7 cellular contexts compared by ENCODE assay signal in the genomic region with DNA sequence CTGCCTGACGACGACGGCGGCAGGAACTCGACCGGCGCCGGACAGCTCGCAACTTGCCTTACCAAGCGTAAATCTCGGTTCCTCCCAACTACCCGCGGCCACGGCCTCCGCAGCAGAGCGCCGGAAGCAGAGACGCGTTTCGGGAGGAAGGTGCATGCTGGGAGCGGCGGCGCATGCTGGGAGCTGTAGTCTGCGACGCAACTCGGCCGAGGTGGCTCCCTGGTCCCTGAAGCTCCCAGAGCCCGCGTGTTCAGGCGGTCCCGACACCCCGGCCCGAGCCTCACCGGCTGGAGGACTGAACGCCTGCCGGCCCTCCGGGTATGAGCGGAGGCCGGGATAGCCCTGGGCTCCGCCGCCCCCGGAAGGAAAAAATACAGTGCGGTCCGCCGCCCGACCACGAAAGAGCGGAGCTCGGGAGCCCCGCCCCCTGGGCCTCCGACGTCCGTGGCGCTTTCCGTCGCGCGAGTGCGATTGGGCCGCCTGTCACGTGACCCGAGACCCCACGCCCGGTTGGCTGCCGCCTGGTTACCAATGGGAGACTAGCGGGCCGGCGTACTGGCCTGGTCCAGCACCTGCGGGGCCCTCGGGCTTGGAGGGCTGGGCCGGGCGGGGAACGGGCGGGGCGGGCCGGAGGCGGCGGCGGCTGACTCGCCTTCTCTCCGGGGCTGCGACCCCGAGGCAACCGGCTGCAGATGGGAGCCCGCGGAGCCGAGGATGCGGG.
A peak's percentile ranks its signal among the peaks of the same experiment; 100 is the strongest.
DNase-seq lines count a peak whose midpoint lies in the region; ATAC-seq, FAIRE-seq and TF ChIP-seq lines count a peak whose summit lies in the region.

A gene with protein sequence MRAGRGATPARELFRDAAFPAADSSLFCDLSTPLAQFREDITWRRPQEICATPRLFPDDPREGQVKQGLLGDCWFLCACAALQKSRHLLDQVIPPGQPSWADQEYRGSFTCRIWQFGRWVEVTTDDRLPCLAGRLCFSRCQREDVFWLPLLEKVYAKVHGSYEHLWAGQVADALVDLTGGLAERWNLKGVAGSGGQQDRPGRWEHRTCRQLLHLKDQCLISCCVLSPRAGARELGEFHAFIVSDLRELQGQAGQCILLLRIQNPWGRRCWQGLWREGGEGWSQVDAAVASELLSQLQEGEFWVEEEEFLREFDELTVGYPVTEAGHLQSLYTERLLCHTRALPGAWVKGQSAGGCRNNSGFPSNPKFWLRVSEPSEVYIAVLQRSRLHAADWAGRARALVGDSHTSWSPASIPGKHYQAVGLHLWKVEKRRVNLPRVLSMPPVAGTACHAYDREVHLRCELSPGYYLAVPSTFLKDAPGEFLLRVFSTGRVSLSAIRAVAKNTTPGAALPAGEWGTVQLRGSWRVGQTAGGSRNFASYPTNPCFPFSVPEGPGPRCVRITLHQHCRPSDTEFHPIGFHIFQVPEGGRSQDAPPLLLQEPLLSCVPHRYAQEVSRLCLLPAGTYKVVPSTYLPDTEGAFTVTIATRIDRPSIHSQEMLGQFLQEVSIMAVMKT (plus strand): TSS at position 537 of the 721 bp plus-strand sequence. CDS start 178 bp downstream, at position 715.

- ATAC-seq in HG02981 (IDR thresholded peaks at IDR 0.05; ENCODE audit: unreplicated experiment), result peak; percentile 53

- no peak for TF ChIP-seq CTCF in astrocyte of the cerebellum (IDR thresholded peaks at IDR 0.05; ENCODE audit: low read depth, low read length, missing control alignments)
- no peak for TF ChIP-seq CTCF in retinal pigment epithelial cell (conservative IDR thresholded peaks at IDR 0.05; ENCODE audit: low read depth, low read length)

- H3K4me3 ChIP-seq in astrocyte of the cerebellum (ENCODE audit: low read depth, low read length) (peak within 1 kb of the TSS; percentile 65), retinal pigment epithelial cell (ENCODE audit: low read length) (peak within 1 kb of the TSS; percentile 98)

- DNase-seq in GM18507 (ENCODE audit: extremely low spot score, insufficient read length, low read depth), result peak; percentile 84
- peak; percentile 63 for DNase-seq in NCI-H2029 treated with DMSO at 0.1 percent for 48 hours (lab: John Stamatoyannopoulos, UW)
- peak; percentile 95 for DNase-seq in T-helper 9 cell
- peak; percentile 78 for DNase-seq in astrocyte of the cerebellum (ENCODE audit: low read depth)
- peak; percentile 90 to 98 for DNase-seq in hippocampal formation (lab: John Stamatoyannopoulos, UW)
- DNase-seq in retinal pigment epithelial cell (ENCODE audit: low read depth), result peak; percentile 74

- peak; percentile 99 for FAIRE-seq in GM18507 (lab: Jason Lieb, UNC)

- in situ Hi-C loops in astrocyte of the cerebellum (cut with HindIII; ENCODE audit: low sequenced_read_pairs), result no loop called here

Comparison
In these comparisons a context has a peak if more than half of its experiments do, and no peak if none do; other contexts are left out.
1. Peak in every context shown above with its lines: DNase-seq, ATAC-seq and H3K4me3 ChIP-seq.